Comparison of ENCODE assay signal across 8 cellular contexts in genomic region chr15:85312486-85312885, GRCh38.
DNase-seq lines count a peak whose midpoint lies in the region; ATAC-seq lines count a peak whose summit lies in the region.

No MANE protein-coding gene starts in this region.

- DNase-seq in kidney tubule cell (ENCODE audit: low spot score): peak; percentile 92
- no peak for DNase-seq in HUDEP-2 (lab: John Stamatoyannopoulos, UW; ENCODE audit: unreplicated experiment in 76 of 76)
- DNase-seq in activated CD8-positive, alpha-beta memory T cell treated with anti-CD3 and anti-CD28 coated beads for 24 hours: no peak
- no peak for DNase-seq in COLO668 (lab: John Stamatoyannopoulos, UW; ENCODE audit: unreplicated experiment)
- DNase-seq in medulla oblongata (ENCODE audit: extremely low spot score): no peak

- peak; percentile 94 for ATAC-seq in GM18502 (IDR thresholded peaks at IDR 0.05; ENCODE audit: poor library complexity, unreplicated experiment)
- peak; percentile 97 for ATAC-seq in GM21529 (IDR thresholded peaks at IDR 0.05; ENCODE audit: unreplicated experiment)
- peak; percentile 88 for ATAC-seq in HG03571 (IDR thresholded peaks at IDR 0.05; ENCODE audit: unreplicated experiment)
